ENCODE assay signal across 11 cellular contexts in the genomic region with DNA sequence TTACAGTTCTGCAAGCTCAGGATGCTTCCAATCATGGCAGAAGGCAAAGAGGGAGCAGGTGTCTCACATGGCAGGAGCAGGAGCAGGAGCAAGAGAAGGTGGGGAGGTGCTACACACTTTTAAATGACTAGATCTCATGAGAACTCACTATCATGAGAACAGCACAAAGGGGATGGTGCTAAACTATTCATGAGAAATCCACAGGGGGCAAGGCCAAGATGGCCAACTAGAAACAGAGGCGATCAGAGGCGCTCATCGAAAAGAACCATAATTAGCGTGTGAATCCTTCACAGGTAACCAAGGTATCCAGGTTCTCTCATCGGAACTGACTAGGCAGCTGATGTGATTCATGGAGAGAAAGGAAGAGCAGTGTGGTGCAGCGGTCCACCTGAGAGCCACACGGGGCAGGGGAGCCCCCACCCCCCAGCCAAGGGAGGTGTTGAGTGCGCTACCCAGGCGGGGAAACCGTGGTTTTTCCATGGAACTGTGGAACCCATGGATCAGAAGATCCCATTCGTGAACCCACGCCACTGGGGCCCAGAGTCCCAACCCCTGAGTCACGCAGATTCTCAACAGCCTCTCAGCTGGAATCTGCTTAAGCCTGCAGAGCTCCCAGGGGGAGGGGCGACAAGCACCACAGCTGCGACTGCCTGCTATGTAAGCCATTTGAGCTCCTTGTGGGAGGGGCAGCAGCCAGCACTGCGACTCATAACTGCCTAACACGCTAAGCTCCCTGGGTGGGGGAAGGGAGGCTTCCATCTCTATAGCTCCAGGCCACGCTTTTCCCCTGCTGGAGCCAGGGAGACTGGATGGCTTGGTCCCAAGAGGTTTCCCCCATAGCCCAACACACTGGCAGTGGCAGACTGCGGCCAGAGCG. TPM values are rescaled to one million over a fixed set of nuclear protein-coding genes. Genes with fewer than 3 reads are reported as not detected.
DNase-seq lines count a peak whose midpoint lies in the region; ATAC-seq and TF ChIP-seq lines count a peak whose summit lies in the region.
"Had no signal": no experiment of that assay in that cellular context is flagged by ENCODE, and none has a peak within 500 bp of the region (broad histone marks: within the 10 kb centered on the region; RNA-seq: fewer than 3 reads in every experiment).

No MANE protein-coding gene starts in this region.

- H3F3A ChIP-seq in smooth muscle cell (ENCODE audit: low read depth) = no peaks in the 10 kb centered on the region

- ATAC-seq in GM21390 (IDR thresholded peaks at IDR 0.05; ENCODE audit: unreplicated experiment) (no peak), GM21786 (IDR thresholded peaks at IDR 0.05; ENCODE audit: unreplicated experiment) (no peak)
- ATAC-seq: stimulated activated naive CD8-positive, alpha-beta T cell treated with anti-CD3 and anti-CD28 coated beads, Interleukin-15, amount 100 ng/mL, for 72 hours had no signal

- H3K9ac ChIP-seq in fibroblast of lung (ENCODE audit: insufficient read depth, low read length) = no peak overlapping the region
- no peak overlapping the region for H3K9ac ChIP-seq in smooth muscle cell (ENCODE audit: low read depth)
- H3K9ac ChIP-seq: BLaER1 treated with 17β-estradiol and CSF1 and Interleukin-3, amounts not matched to agents 10 nM and 100 nM had no signal

- no peaks in the 10 kb centered on the region for H3K9me3 ChIP-seq in fibroblast of lung (ENCODE audit: control insufficient read depth, insufficient read depth, low read depth, low read length)
- no peaks in the 10 kb centered on the region for H3K9me3 ChIP-seq in smooth muscle cell (replicated peaks; ENCODE audit: low read depth)

- TF ChIP-seq CTCF in fibroblast of lung (conservative IDR thresholded peaks at IDR 0.05 in 1 of 2, IDR thresholded peaks at IDR 0.05 in 1 of 2; ENCODE audit: low read depth in 1 of 2, low read length in 2 of 2) (no peak), smooth muscle cell (IDR thresholded peaks at IDR 0.05; ENCODE audit: borderline replicate concordance, insufficient read depth, poor library complexity, severe bottlenecking) (no peak)

- H3K4me1 ChIP-seq in fibroblast of lung (ENCODE audit: control insufficient read depth, extremely low read depth, insufficient read depth, low read length) (no peaks in the 10 kb centered on the region), smooth muscle cell (ENCODE audit: low read depth) (no peaks in the 10 kb centered on the region)
- H3K4me1 ChIP-seq: BLaER1 treated with 17β-estradiol and CSF1 and Interleukin-3, amounts not matched to agents 10 nM and 100 nM had no signal

- H3K4me3 ChIP-seq in fibroblast of lung (replicated peaks in 1 of 4; ENCODE audit: control extremely low read depth in 1 of 4, insufficient read depth in 1 of 4, low read depth in 3 of 4, low read length in 4 of 4) = no peak overlapping the region
- H3K4me3 ChIP-seq in smooth muscle cell = no peak overlapping the region
- H3K4me3 ChIP-seq: BLaER1 treated with 17β-estradiol and CSF1 and Interleukin-3, amounts not matched to agents 10 nM and 100 nM had no signal

- H3K36me3 ChIP-seq in fibroblast of lung (ENCODE audit: control insufficient read depth, insufficient read depth, low read length) (no peaks in the 10 kb centered on the region), smooth muscle cell (ENCODE audit: low read depth) (no peaks in the 10 kb centered on the region)
- H3K36me3 ChIP-seq: BLaER1 treated with 17β-estradiol and CSF1 and Interleukin-3, amounts not matched to agents 10 nM and 100 nM had no signal

- H2AFZ ChIP-seq in fibroblast of lung (ENCODE audit: low read length) (peak overlapping the region; percentile 24), smooth muscle cell (ENCODE audit: low read depth) (no peak overlapping the region)

- WGBS in smooth muscle cell (ENCODE audit: low lambda C conversion rate) = 58% methylated on average over 20 of the region's 20 CpGs

- H3K27me3 ChIP-seq in fibroblast of lung (ENCODE audit: control insufficient read depth, insufficient read depth, low read length) = no peaks in the 10 kb centered on the region
- no peaks in the 10 kb centered on the region for H3K27me3 ChIP-seq in smooth muscle cell (ENCODE audit: low read depth)

- H4K20me1 ChIP-seq in fibroblast of lung (ENCODE audit: control insufficient read depth, extremely low read depth, insufficient read depth, low read length) (no peaks in the 10 kb centered on the region), smooth muscle cell (ENCODE audit: low read depth) (no peaks in the 10 kb centered on the region)
- H4K20me1 ChIP-seq: BLaER1 treated with 17β-estradiol and CSF1 and Interleukin-3, amounts not matched to agents 10 nM and 100 nM had no signal

- no peaks in the 10 kb centered on the region for H3K79me2 ChIP-seq in fibroblast of lung (ENCODE audit: control insufficient read depth, insufficient read depth, low read length)
- H3K79me2 ChIP-seq in smooth muscle cell (ENCODE audit: low read depth) = no peaks in the 10 kb centered on the region

- H3K27ac ChIP-seq in fibroblast of lung (ENCODE audit: insufficient read depth, low read length) (no peak overlapping the region), smooth muscle cell (ENCODE audit: low read depth) (no peak overlapping the region)
- H3K27ac ChIP-seq: BLaER1 treated with 17β-estradiol and CSF1 and Interleukin-3, amounts not matched to agents 10 nM and 100 nM had no signal

- DNase-seq in NCI-H510A (lab: John Stamatoyannopoulos, UW) = peak; percentile 37
- DNase-seq in NCI-H510A treated with DMSO at 0.1 percent for 48 hours (lab: John Stamatoyannopoulos, UW) = no peak
- peak; percentile 15 for DNase-seq in NCI-H526 treated with DMSO at 0.1 percent for 48 hours (lab: John Stamatoyannopoulos, UW)
- peak; percentile 73 to 82 for DNase-seq in fibroblast of lung (ENCODE audit: low read depth in 2 of 2)
- peak; percentile 15 for DNase-seq in smooth muscle cell (lab: John Stamatoyannopoulos, UW; ENCODE audit: unreplicated experiment)
- DNase-seq in Ammon's horn (ENCODE audit: low spot score) = no peak
- DNase-seq: activated CD4-positive, alpha-beta T cell treated with anti-CD3 and anti-CD28 coated beads for 1 hour; stimulated activated naive CD8-positive, alpha-beta T cell treated with anti-CD3 and anti-CD28 coated beads, Interleukin-15, amount 100 ng/mL, for 72 hours had no signal

- H3K4me2 ChIP-seq in fibroblast of lung (ENCODE audit: extremely low read depth, insufficient read depth, low read length) (no peak overlapping the region), smooth muscle cell (no peak overlapping the region)
- H3K4me2 ChIP-seq: BLaER1 treated with 17β-estradiol and CSF1 and Interleukin-3, amounts not matched to agents 10 nM and 100 nM had no signal

RNA-seq across cellular contexts. Expression of a gene that starts 46.7 kb away (rescaled TPM):
- not detected in 2 replicates for total RNA-seq in fibroblast of lung
- polyA plus RNA-seq in fibroblast of lung = not detected in 2 replicates
- polyA plus RNA-seq in fibroblast of lung (2012) = 0.10 TPM in 1 of 2 replicates, not detected in the other
- polyA minus RNA-seq in fibroblast of lung (ENCODE audit: low replicate concordance) = not detected in 2 replicates
- not detected in 2 replicates for total RNA-seq in smooth muscle cell
- not detected in 2 replicates for polyA plus RNA-seq in smooth muscle cell

Comparison
In these comparisons a context has a peak if more than half of its experiments do, and no peak if none do; other contexts are left out.
1. DNase-seq: peak in NCI-H510A (single experiment), NCI-H526 treated with DMSO at 0.1 percent for 48 hours (single experiment), fibroblast of lung (2 of 2) and smooth muscle cell (single experiment); none in NCI-H510A treated with DMSO at 0.1 percent for 48 hours (single experiment) and Ammon's horn (single experiment).